ENCODE assay signal across 8 cellular contexts in the genomic region with DNA sequence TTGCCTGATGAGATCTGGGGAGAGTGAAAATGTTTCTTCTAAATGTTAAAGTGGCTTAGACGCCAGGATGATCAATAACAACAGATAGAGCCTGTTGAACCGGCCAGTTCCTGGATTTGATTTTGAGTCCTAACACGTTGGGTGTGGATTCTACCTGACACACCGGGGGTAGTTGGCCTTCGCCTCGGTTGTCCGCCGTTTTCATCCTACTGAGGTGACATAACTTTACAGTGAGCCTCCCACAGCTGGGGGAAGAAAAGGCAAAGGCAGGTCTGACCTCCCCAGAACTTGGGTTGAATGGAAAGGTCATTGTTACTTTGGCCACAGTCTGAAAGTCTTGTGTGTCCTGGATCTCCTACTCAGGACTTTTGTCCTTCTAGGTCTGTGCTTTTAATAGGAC. TPM values are rescaled to one million over a fixed set of nuclear protein-coding genes. Genes with fewer than 3 reads are reported as not detected.
DNase-seq lines count a peak whose midpoint lies in the region; ATAC-seq and TF ChIP-seq lines count a peak whose summit lies in the region.

No MANE protein-coding gene starts in this region.

- peak overlapping the region; percentile 81 for H3K4me3 Mint-ChIP-seq in activated CD8-positive, alpha-beta T cell treated with anti-CD3 and anti-CD28 coated beads, Interleukin-2, amount 10 ng/mL, durations not matched to agents 7 days and 5 days

- TF ChIP-seq POLR2A in spleen (IDR thresholded peaks at IDR 0.05), result no peak

- peak; percentile 25 for DNase-seq in activated CD8-positive, alpha-beta T cell treated with anti-CD3 and anti-CD28 coated beads, Interleukin-2, amount 10 ng/mL, durations not matched to agents 7 days and 5 days
- DNase-seq in spleen (no peak), H4 (ENCODE audit: low spot score) (no peak), EL (no peak), NCI-H69 (lab: John Stamatoyannopoulos, UW) (no peak)

- peaks cover 2% of the 10 kb centered on the region; the same call in 1 of the 2 replicates for H3K4me1 ChIP-seq in HEK293 (ENCODE audit: control insufficient read depth, insufficient read depth, low read length)
- peaks cover 8 to 57% (median 27%) of the 10 kb centered on the region in 6 donors for H3K4me1 ChIP-seq in spleen

- no peak for TF ChIP-seq CTCF in HEK293 (tag by site-specific recombination; IDR thresholded peaks at IDR 0.05)
- TF ChIP-seq CTCF in spleen (IDR thresholded peaks at IDR 0.05 in 8 of 11, conservative IDR thresholded peaks at IDR 0.05 in 3 of 11), result no peak

- H3K36me3 ChIP-seq in HEK293 (ENCODE audit: control insufficient read depth in 2 of 2, insufficient read depth in 1 of 2, low read length in 2 of 2) (peaks cover 24 to 49% of the 10 kb centered on the region in 2 experiments), spleen (peaks cover 0 to 40% (median 28%) of the 10 kb centered on the region in 6 donors)

- no peaks in the 10 kb centered on the region for H3K27me3 ChIP-seq in spleen (replicated peaks in 1 of 7)

- no peak overlapping the region for H3K27ac ChIP-seq in HEK293 (ENCODE audit: extremely low read depth, low read depth, low read length)
- peak overlapping the region in 7 of 8 donors; percentile 92 to 98 (median 96) for H3K27ac ChIP-seq in spleen

- no peaks in the 10 kb centered on the region for H3K9me3 Mint-ChIP-seq in activated CD8-positive, alpha-beta T cell treated with anti-CD3 and anti-CD28 coated beads, Interleukin-2, amount 10 ng/mL, durations not matched to agents 7 days and 5 days (ENCODE audit: insufficient read depth)

- H3K4me1 Mint-ChIP-seq in activated CD8-positive, alpha-beta T cell treated with anti-CD3 and anti-CD28 coated beads, Interleukin-2, amount 10 ng/mL, durations not matched to agents 7 days and 5 days (ENCODE audit: low read depth), result peaks cover 33% of the 10 kb centered on the region

- peak overlapping the region; percentile 62 for H3K4me3 ChIP-seq in HEK293 (ENCODE audit: low read depth, low read length)
- peak overlapping the region; percentile 93 for H3K4me3 ChIP-seq in iPS-11a (ENCODE audit: low read depth, low read length)
- H3K4me3 ChIP-seq in spleen, result peak overlapping the region; percentile 81 to 99 (median 96)

- H3K36me3 Mint-ChIP-seq in activated CD8-positive, alpha-beta T cell treated with anti-CD3 and anti-CD28 coated beads, Interleukin-2, amount 10 ng/mL, durations not matched to agents 7 days and 5 days (ENCODE audit: low read depth), result peaks cover 32% of the 10 kb centered on the region

- H3K9me3 ChIP-seq in HEK293 (ENCODE audit: control insufficient read depth, insufficient read depth, low read depth, low read length), result no peaks in the 10 kb centered on the region
- no peaks in the 10 kb centered on the region for H3K9me3 ChIP-seq in spleen

- intact Hi-C loops in spleen (cut with DNase I; ENCODE audit: low total_unique reads), result no loop called here

- POLR2A ChIA-PET in HEK293 (lab: Yijun Ruan, JAX), result interaction anchor here (0.5 to 2.2 kb wide), 3 partner anchors 20 to 444 kb away, joined by 3 to 10 read pairs (median 5); partner anchors contain the start of gene CENPS
- POLR2A ChIA-PET in activated CD8-positive, alpha-beta T cell treated with anti-CD3 and anti-CD28 coated beads, Interleukin-2, amount 10 ng/mL, durations not matched to agents 7 days and 5 days (lab: Charles Lee), result interaction anchor here (0.6 kb wide), 1 partner anchor 681 kb away, joined by 4 read pairs; no protein-coding TSS in a partner anchor

- H3K27ac Mint-ChIP-seq in activated CD8-positive, alpha-beta T cell treated with anti-CD3 and anti-CD28 coated beads, Interleukin-2, amount 10 ng/mL, durations not matched to agents 7 days and 5 days, result peak overlapping the region; percentile 56

- WGBS in spleen, 5 donors, result 51 to 68% (median 63%) methylated on average over 8 of the region's 8 CpGs

- CTCF ChIA-PET in HEK293 (lab: Yijun Ruan, JAX), result interaction anchor here (0.7 to 1.6 kb wide), 4 partner anchors 23 to 190 kb away, joined by 3 to 10 read pairs (median 4); partner anchors contain the start of gene CENPS
- CTCF ChIA-PET in activated CD8-positive, alpha-beta T cell treated with anti-CD3 and anti-CD28 coated beads, Interleukin-2, amount 10 ng/mL, durations not matched to agents 7 days and 5 days (lab: Charles Lee), result interaction anchor here (1.3 to 3.5 kb wide), 5 partner anchors 24 to 450 kb away, joined by 3 to 14 read pairs (median 9); partner anchors contain the start of genes CENPS and KIF1B

- no peak for ATAC-seq in activated CD8-positive, alpha-beta T cell treated with anti-CD3 and anti-CD28 coated beads, Interleukin-2, amount 10 ng/mL, durations not matched to agents 7 days and 5 days
- ATAC-seq in GM19351 (IDR thresholded peaks at IDR 0.05; ENCODE audit: unreplicated experiment), result no peak

- no peaks in the 10 kb centered on the region for H3K27me3 Mint-ChIP-seq in activated CD8-positive, alpha-beta T cell treated with anti-CD3 and anti-CD28 coated beads, Interleukin-2, amount 10 ng/mL, durations not matched to agents 7 days and 5 days (ENCODE audit: low read depth)

TF ChIP-seq in HEK293, 187 proteins besides CTCF, POLR2A, EP300 and RAD21:
- TF ChIP-seq ZNF335 (tag by site-specific recombination; conservative IDR thresholded peaks at IDR 0.05), result peak; percentile 35
- no peak for TF ChIP-seq EGR2 (tag by site-specific recombination; IDR thresholded peaks at IDR 0.05; ENCODE audit: low read depth)
- TF ChIP-seq SCRT2 (tag by site-specific recombination; IDR thresholded peaks at IDR 0.05), result 0 out of 2 replicates have a peak, but pooled peaks have one; percentile 20

RNA-seq across cellular contexts. Expression of gene PGD, which starts 1.1 kb away (rescaled TPM):
- 10 to 100 TPM; 88.3 to 91.8 TPM for total RNA-seq in activated CD8-positive, alpha-beta T cell treated with anti-CD3 and anti-CD28 coated beads, Interleukin-2, amount 10 ng/mL, durations not matched to agents 7 days and 5 days
- 100 to 1,000 TPM; 105 to 381 (median 142) TPM for total RNA-seq in spleen
- 10 to 100 TPM; 40.8 to 72.9 (median 46.6) TPM for polyA plus RNA-seq in spleen
- total RNA-seq in H4 (2014; rRNA removed; shearing (Covaris generic)), result 119 and 198 TPM in 2 replicates

RNA-seq across cellular contexts. Expression of gene CENPS, which starts 30.2 kb away (rescaled TPM):
- 10 to 100 TPM; 18.3 to 21.9 TPM for total RNA-seq in activated CD8-positive, alpha-beta T cell treated with anti-CD3 and anti-CD28 coated beads, Interleukin-2, amount 10 ng/mL, durations not matched to agents 7 days and 5 days
- total RNA-seq in spleen, result 1 to 10 TPM; 2.1 to 9.6 (median 6.2) TPM
- 10 to 100 TPM in 2 of 3 donors, 1 to 10 TPM in 1; 9.3 to 13.5 (median 13.0) TPM for polyA plus RNA-seq in spleen
- 24.5 and 31.4 TPM in 2 replicates for total RNA-seq in H4 (2014; rRNA removed; shearing (Covaris generic))

RNA-seq across cellular contexts. Expression of gene CORT, which starts 49.8 kb away (rescaled TPM):
- under 1 TPM in 1 of 2 experiments, not detected in 1; 0.95 TPM for total RNA-seq in activated CD8-positive, alpha-beta T cell treated with anti-CD3 and anti-CD28 coated beads, Interleukin-2, amount 10 ng/mL, durations not matched to agents 7 days and 5 days
- total RNA-seq in spleen, result under 1 TPM in 1 of 7 donors, not detected in 6; 0.38 TPM
- polyA plus RNA-seq in spleen, result under 1 TPM; 0.07 to 0.22 (median 0.14) TPM
- total RNA-seq in H4 (2014; rRNA removed; shearing (Covaris generic)), result 0.41 TPM in 1 of 2 replicates, not detected in the other
